Comparison of ENCODE assay signal across 8 cellular contexts in the genomic region with DNA sequence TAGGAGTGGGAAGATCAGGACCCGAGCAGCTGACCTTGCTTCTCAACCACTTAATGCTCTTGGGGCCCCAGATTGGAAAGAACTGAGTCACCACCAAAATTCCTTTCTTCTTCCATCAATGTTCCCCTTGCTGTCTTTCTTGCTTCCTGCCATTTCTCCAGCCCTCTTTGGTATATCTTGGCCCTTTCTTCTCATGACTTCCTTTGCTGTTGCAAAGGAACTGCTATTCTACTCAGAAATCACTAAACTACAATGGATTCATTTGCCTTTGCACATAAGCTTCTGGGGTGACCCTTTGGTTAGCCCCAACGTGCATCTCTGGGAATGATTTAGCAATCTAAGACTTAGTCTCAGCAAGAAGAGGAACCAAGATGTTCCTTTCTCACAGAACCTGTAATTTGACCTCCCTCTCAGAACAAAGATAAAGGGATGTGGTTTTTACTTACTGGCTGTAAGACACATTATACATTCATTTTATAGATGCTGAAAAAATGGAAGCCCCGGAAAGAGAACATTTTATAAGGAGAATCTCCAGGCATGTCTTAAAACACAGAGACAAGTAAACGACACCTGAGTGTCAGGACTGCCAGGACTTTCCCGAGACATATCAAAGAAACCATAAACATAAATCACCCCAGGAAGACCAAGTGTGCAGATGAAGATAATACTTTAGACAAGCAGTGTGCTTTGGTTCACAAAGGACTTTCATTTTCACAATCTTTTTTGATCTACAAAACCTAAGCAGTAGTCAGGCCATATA.
DNase-seq lines count a peak whose midpoint lies in the region; ATAC-seq lines count a peak whose summit lies in the region.

No MANE protein-coding gene starts in this region.

- peaks cover 4% of the 10 kb centered on the region for H3K9me3 Mint-ChIP-seq in central memory CD8-positive, alpha-beta T cell

- peak overlapping the region; percentile 48 for H3K4me3 Mint-ChIP-seq in central memory CD8-positive, alpha-beta T cell

- peaks cover 10% of the 10 kb centered on the region for H3K4me1 Mint-ChIP-seq in central memory CD8-positive, alpha-beta T cell

- in situ Hi-C loops in KBM-7 (cut with MboI; ENCODE audit: low pct_unique_long_range_greater_than_20kb, low sequenced_read_pairs), result no loop called here

- H3K27ac Mint-ChIP-seq in central memory CD8-positive, alpha-beta T cell (ENCODE audit: low read depth), result peak overlapping the region; percentile 96

- intact Hi-C loops in sciatic nerve (cut with DNase I), result no loop called here

- DNase-seq in EH (ENCODE audit: low read depth), result peak; percentile 75
- peak; percentile 75 for DNase-seq in KBM-7
- DNase-seq in central memory CD8-positive, alpha-beta T cell (ENCODE audit: low spot score in 2 of 2), result no peak
- DNase-seq in NCI-H2196 treated with DMSO at 0.1 percent for 48 hours (lab: John Stamatoyannopoulos, UW; ENCODE audit: unreplicated experiment), result no peak
- DNase-seq in NCI-H1092 treated with DMSO at 0.1 percent for 48 hours (lab: John Stamatoyannopoulos, UW), result no peak
- DNase-seq in HK-2 (ENCODE audit: unreplicated experiment), result no peak
- DNase-seq in sciatic nerve (ENCODE audit: low spot score), result no peak

- H3K27me3 Mint-ChIP-seq in central memory CD8-positive, alpha-beta T cell, result no peaks in the 10 kb centered on the region

- H3K36me3 Mint-ChIP-seq in central memory CD8-positive, alpha-beta T cell (ENCODE audit: insufficient read depth), result peaks cover 1% of the 10 kb centered on the region

- ATAC-seq in GM21447 (IDR thresholded peaks at IDR 0.05; ENCODE audit: unreplicated experiment) (peak; percentile 80), sciatic nerve (no peak)
- peak; percentile 66 for ATAC-seq in central memory CD8-positive, alpha-beta T cell (replicated peaks; ENCODE audit: extremely low read depth, poor library complexity, severe bottlenecking)

Comparison
In these comparisons a context has a peak if more than half of its experiments do, and no peak if none do; other contexts are left out.
1. DNase-seq: peak in EH (single experiment) and KBM-7 (single experiment); none in central memory CD8-positive, alpha-beta T cell (0 of 2), NCI-H2196 treated with DMSO at 0.1 percent for 48 hours (single experiment), NCI-H1092 treated with DMSO at 0.1 percent for 48 hours (single experiment), HK-2 (single experiment) and sciatic nerve (single experiment).